ENCODE assay signal across 9 cellular contexts in the genomic region with DNA sequence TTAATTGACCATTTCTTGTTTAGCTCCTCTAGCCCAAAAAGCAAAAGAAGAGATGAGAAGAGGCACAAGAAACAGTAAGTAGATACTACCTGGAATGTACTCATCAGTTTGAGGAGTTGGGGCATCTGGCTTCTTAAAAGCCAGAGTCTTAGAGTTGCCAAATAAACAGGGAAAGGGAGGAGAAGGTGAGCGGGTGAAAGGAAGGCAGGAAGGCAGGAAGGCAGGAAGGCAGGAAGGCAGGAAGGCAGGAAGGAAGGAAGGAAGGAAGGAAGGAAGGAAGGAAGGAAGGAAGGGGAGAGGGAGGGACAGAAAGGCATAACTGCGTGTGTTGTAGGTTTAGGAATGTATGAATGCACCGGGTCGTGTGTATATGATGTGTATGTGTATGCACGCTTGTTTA.
"Had no signal": no experiment of that assay in that cellular context is flagged by ENCODE, and none has a peak within 500 bp of the region (broad histone marks: within the 10 kb centered on the region; RNA-seq: fewer than 3 reads in every experiment).

No MANE protein-coding gene starts in this region.

- H3K27ac Mint-ChIP-seq: GM23338, HFFc6 had no signal

- H3K36me3 ChIP-seq: HAP-1 had no signal

- H3K4me3 ChIP-seq: GM23248, GM23338, HAP-1 had no signal

- H3K9ac ChIP-seq: GM23248 had no signal

- H3K9me3 Mint-ChIP-seq: GM23338, H9, HFFc6 had no signal

- H3K9me3 ChIP-seq: HAP-1 had no signal

- H3K4me3 Mint-ChIP-seq: GM23338, H9, HFFc6 had no signal

- DNase-seq: GM23248, GOT3, H7, H9, HCEC 1CT, HFFc6 had no signal

- ATAC-seq: GM23338, HCT116 had no signal

- H3K27ac ChIP-seq: GM23248 had no signal
